In the genomic region with DNA sequence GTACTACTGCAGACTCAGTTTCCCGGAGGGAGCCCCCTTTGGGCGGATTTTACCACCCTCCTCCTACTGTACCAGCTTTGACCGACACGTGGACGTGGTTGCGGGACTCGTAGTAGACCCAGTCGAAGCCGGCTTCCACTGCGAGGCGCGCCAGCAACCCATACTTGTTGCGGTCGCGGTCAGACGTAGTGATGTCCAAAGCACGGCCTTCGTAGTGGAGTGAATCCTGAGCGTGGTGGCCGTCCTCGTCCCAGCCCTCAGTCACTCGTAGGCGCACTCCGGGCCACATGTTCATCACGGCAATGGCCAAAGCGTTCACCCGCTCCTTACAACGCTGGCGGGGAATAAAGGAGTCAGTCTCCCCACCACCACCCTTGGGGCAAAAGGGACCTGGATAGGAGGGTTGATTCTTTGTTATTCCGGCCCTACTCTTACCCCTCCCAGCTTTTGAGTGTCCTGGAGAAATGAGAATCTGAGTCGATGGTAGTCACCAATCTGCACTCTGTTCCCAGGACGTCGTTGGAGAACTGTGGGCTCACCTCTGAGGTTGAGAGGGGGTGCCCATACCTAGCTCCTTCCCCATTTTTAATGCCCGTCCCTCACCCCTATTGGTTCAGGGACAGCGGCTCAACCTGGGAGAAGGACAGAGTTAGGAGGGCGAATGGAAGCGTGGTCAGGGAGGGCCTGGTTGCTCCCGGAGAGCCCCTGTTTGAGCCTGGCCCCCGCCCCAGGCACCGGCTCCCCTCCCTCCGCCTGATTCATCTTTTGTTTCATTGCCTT, we compare ENCODE assay signal across 10 cellular contexts. TPM values are rescaled to one million over a fixed set of nuclear protein-coding genes. Genes with fewer than 3 reads are reported as not detected.
A peak's percentile ranks its signal among the peaks of the same experiment; 100 is the strongest.
DNase-seq lines count a peak whose midpoint lies in the region; ATAC-seq, FAIRE-seq and TF ChIP-seq lines count a peak whose summit lies in the region.
"Had no signal": no experiment of that assay in that cellular context is flagged by ENCODE, and none has a peak within 500 bp of the region (broad histone marks: within the 10 kb centered on the region; RNA-seq: fewer than 3 reads in every experiment).

No MANE protein-coding gene starts in this region.

- no peak overlapping the region for H2AFZ ChIP-seq in keratinocyte (ENCODE audit: control insufficient read depth, low read length)

- no peak overlapping the region for H3K27ac Mint-ChIP-seq in activated naive CD4-positive, alpha-beta T cell treated with anti-CD3 and anti-CD28 coated beads, Interleukin-2, amount 50 U/mL, for 24 hours
- H3K27ac Mint-ChIP-seq in activated B cell treated with CpG ODN at 0.5 μM for 24 hours, result no peak overlapping the region

- ATAC-seq in activated B cell treated with CpG ODN at 0.5 μM for 24 hours (ENCODE audit: low read depth) (no peak), GM18907 (IDR thresholded peaks at IDR 0.05; ENCODE audit: unreplicated experiment) (no peak), GM21515 (IDR thresholded peaks at IDR 0.05; ENCODE audit: unreplicated experiment) (no peak)

- dilution Hi-C loops in keratinocyte (cut with MboI; ENCODE audit: extremely low pct_ligation_motif_present, low sequenced_read_pairs), result no loop called here

- FAIRE-seq in keratinocyte (lab: Jason Lieb, UNC), result no peak

- H3K9me3 ChIP-seq in keratinocyte (ENCODE audit: control insufficient read depth, low read depth, low read length), result no peaks in the 10 kb centered on the region
- no peaks in the 10 kb centered on the region for H3K9me3 ChIP-seq in stomach
- H3K9me3 ChIP-seq: BE2C had no signal

- POLR2A ChIA-PET in activated B cell treated with CpG ODN at 0.5 μM for 24 hours (lab: Charles Lee), result interaction anchor here (1.2 to 1.7 kb wide), 4 partner anchors 22 to 39 kb away, joined by 3 to 8 read pairs (median 5); a partner anchor contains a TSS

- TF ChIP-seq POLR2A in stomach (IDR thresholded peaks at IDR 0.05), result no peak

- H3K79me2 ChIP-seq in keratinocyte (ENCODE audit: control insufficient read depth, insufficient read depth, low read length), result no peaks in the 10 kb centered on the region

- WGBS in stomach, 5 donors, result 18 to 39% (median 24%) methylated on average over 20 to 41 of the region's 41 CpGs

- H3K9me1 ChIP-seq in keratinocyte (ENCODE audit: control insufficient read depth, extremely low read depth, insufficient read depth, low read length), result no peaks in the 10 kb centered on the region

- DNase-seq in activated naive CD4-positive, alpha-beta T cell treated with anti-CD3 and anti-CD28 coated beads, Interleukin-2, amount 50 U/mL, for 16 hours, result no peak
- DNase-seq in activated B cell treated with CpG ODN at 0.5 μM for 24 hours (no peak), keratinocyte (ENCODE audit: low read depth, low spot score) (no peak), stomach (no peak), amygdala (lab: John Stamatoyannopoulos, UW) (no peak)

- no peaks in the 10 kb centered on the region for H3K36me3 ChIP-seq in keratinocyte (ENCODE audit: control insufficient read depth in 2 of 2, extremely low read depth in 1 of 2, insufficient read depth in 2 of 2, low read length in 2 of 2)
- H3K36me3 ChIP-seq in stomach, result no peaks in the 10 kb centered on the region
- H3K36me3 ChIP-seq: BE2C had no signal

- peak overlapping the region; percentile 40 for H3K4me2 ChIP-seq in keratinocyte (ENCODE audit: control insufficient read depth, extremely low read depth, insufficient read depth, low read depth, low read length)

- no peaks in the 10 kb centered on the region for H4K20me1 ChIP-seq in keratinocyte (ENCODE audit: control insufficient read depth, extremely low read depth, insufficient read depth, low read length)

- H3K27me3 ChIP-seq in keratinocyte (ENCODE audit: control insufficient read depth, extremely low read depth, insufficient read depth, low read length) (peaks cover 73% of the 10 kb centered on the region), stomach (peaks cover 30 to 70% (median 61%) of the 10 kb centered on the region in 3 donors)

- no peak for TF ChIP-seq EP300 in stomach (IDR thresholded peaks at IDR 0.05)

- H3K4me1 ChIP-seq in keratinocyte (ENCODE audit: control insufficient read depth, extremely low read depth, insufficient read depth, low read length) (peaks cover 14% of the 10 kb centered on the region), stomach (peaks cover 43 to 73% (median 64%) of the 10 kb centered on the region in 4 donors)

- CTCF ChIA-PET in activated B cell treated with CpG ODN at 0.5 μM for 24 hours (lab: Charles Lee), result interaction anchor here (1.4 to 6.5 kb wide), 4 partner anchors 22 to 144 kb away, joined by 6 to 79 read pairs (median 14); a partner anchor contains a TSS

- intact Hi-C loops in activated B cell treated with CpG ODN at 0.5 μM for 24 hours (cut with micrococcal nuclease), result loop anchor here (5.0 kb wide), 1 partner anchor 109 kb away; no protein-coding TSS in a partner anchor
- intact Hi-C loops in stomach (cut with DNase I; ENCODE audit: low total_unique reads), result no loop called here

- TF ChIP-seq CTCF in activated B cell treated with CpG ODN at 0.5 μM for 24 hours (IDR thresholded peaks at IDR 0.05), result no peak
- no peak for TF ChIP-seq CTCF in keratinocyte (optimal IDR thresholded peaks at IDR 0.05 in 1 of 3, IDR thresholded peaks at IDR 0.05 in 1 of 3, conservative IDR thresholded peaks at IDR 0.05 in 1 of 3; ENCODE audit: extremely low read depth in 1 of 3, insufficient read depth in 2 of 3, low read length in 3 of 3)
- no peak for TF ChIP-seq CTCF in stomach (IDR thresholded peaks at IDR 0.05)

- peaks cover 49% of the 10 kb centered on the region for H3K4me1 Mint-ChIP-seq in activated naive CD4-positive, alpha-beta T cell treated with anti-CD3 and anti-CD28 coated beads, Interleukin-2, amount 50 U/mL, for 24 hours
- peaks cover 59% of the 10 kb centered on the region for H3K4me1 Mint-ChIP-seq in activated B cell treated with CpG ODN at 0.5 μM for 24 hours

- H3K4me3 ChIP-seq in keratinocyte (ENCODE audit: control insufficient read depth in 2 of 3, extremely low read depth in 1 of 3, insufficient read depth in 2 of 3, low read depth in 1 of 3, low read length in 3 of 3), result no peak overlapping the region
- H3K4me3 ChIP-seq in stomach, result peak overlapping the region in 3 of 4 donors; percentile 18 to 33 (median 23)

- no peak overlapping the region for H3K9ac ChIP-seq in keratinocyte (ENCODE audit: control insufficient read depth, extremely low read depth, insufficient read depth, low read length)

- no peak overlapping the region for H3K27ac ChIP-seq in keratinocyte (ENCODE audit: control insufficient read depth, insufficient read depth, low read length)
- no peak overlapping the region for H3K27ac ChIP-seq in stomach

- H3K4me3 Mint-ChIP-seq in activated naive CD4-positive, alpha-beta T cell treated with anti-CD3 and anti-CD28 coated beads, Interleukin-2, amount 50 U/mL, for 24 hours, result peak overlapping the region; percentile 72
- peak overlapping the region; percentile 41 for H3K4me3 Mint-ChIP-seq in activated B cell treated with CpG ODN at 0.5 μM for 24 hours

- peaks cover 38% of the 10 kb centered on the region for H3K27me3 Mint-ChIP-seq in activated naive CD4-positive, alpha-beta T cell treated with anti-CD3 and anti-CD28 coated beads, Interleukin-2, amount 50 U/mL, for 24 hours
- H3K27me3 Mint-ChIP-seq in activated B cell treated with CpG ODN at 0.5 μM for 24 hours, result peaks cover 56% of the 10 kb centered on the region

- no peaks in the 10 kb centered on the region for H3K36me3 Mint-ChIP-seq in activated naive CD4-positive, alpha-beta T cell treated with anti-CD3 and anti-CD28 coated beads, Interleukin-2, amount 50 U/mL, for 24 hours
- peaks cover 3% of the 10 kb centered on the region for H3K36me3 Mint-ChIP-seq in activated B cell treated with CpG ODN at 0.5 μM for 24 hours (ENCODE audit: low read depth)

- no peaks in the 10 kb centered on the region for H3K9me3 Mint-ChIP-seq in activated naive CD4-positive, alpha-beta T cell treated with anti-CD3 and anti-CD28 coated beads, Interleukin-2, amount 50 U/mL, for 24 hours
- H3K9me3 Mint-ChIP-seq in activated B cell treated with CpG ODN at 0.5 μM for 24 hours, result no peaks in the 10 kb centered on the region

RNA-seq across cellular contexts. Expression of a gene that starts 3.4 kb away (rescaled TPM):
- total RNA-seq in activated B cell treated with CpG ODN at 0.5 μM for 24 hours, result 0.09 TPM in 1 of 2 replicates, not detected in the other
- not detected in 3 replicates for polyA plus RNA-seq in keratinocyte
- polyA plus RNA-seq in keratinocyte (2011; ENCODE audit: low read depth), result not detected
- not detected in 2 replicates for polyA plus RNA-seq in keratinocyte (2011; cell fraction: cytosol; rRNA removed)
- polyA plus RNA-seq in keratinocyte (2011; cell fraction: nucleus; rRNA removed), result 0.03 TPM in 1 of 2 replicates, not detected in the other
- polyA plus RNA-seq in keratinocyte (2012; ENCODE audit: low replicate concordance), result 0.06 TPM in 1 of 2 replicates, not detected in the other
- not detected in 3 replicates for polyA minus RNA-seq in keratinocyte
- not detected for polyA minus RNA-seq in keratinocyte (2011; cell fraction: cytosol; rRNA and poly(A)+ RNA removed)
- not detected in 2 replicates for polyA minus RNA-seq in keratinocyte (2011; cell fraction: nucleus; rRNA and poly(A)+ RNA removed)
- total RNA-seq in stomach, result 1 to 10 TPM in 1 of 5 donors, under 1 TPM in 2, not detected in 2; 0.29 to 1.1 (median 0.58) TPM
- polyA plus RNA-seq in stomach, result under 1 TPM; 0.10 to 0.15 (median 0.12) TPM
- total RNA-seq: fibroblast of villous mesenchyme had no signal

RNA-seq across cellular contexts. Expression of a gene that starts 19.4 kb away (rescaled TPM):
- 64.2 and 79.9 TPM in 2 replicates for total RNA-seq in activated B cell treated with CpG ODN at 0.5 μM for 24 hours
- 22.9 to 30.1 TPM (median 28.0 TPM) in 3 replicates for polyA plus RNA-seq in keratinocyte
- polyA plus RNA-seq in keratinocyte (2011; ENCODE audit: low read depth), result 9.5 TPM
- polyA plus RNA-seq in keratinocyte (2011; cell fraction: cytosol; rRNA removed), result 12.1 and 14.6 TPM in 2 replicates
- polyA plus RNA-seq in keratinocyte (2011; cell fraction: nucleus; rRNA removed), result 85.8 and 90.5 TPM in 2 replicates
- 18.5 and 27.8 TPM in 2 replicates for polyA plus RNA-seq in keratinocyte (2012; ENCODE audit: low replicate concordance)
- 46.4 to 72.0 TPM (median 51.2 TPM) in 3 replicates for polyA minus RNA-seq in keratinocyte
- polyA minus RNA-seq in keratinocyte (2011; cell fraction: cytosol; rRNA and poly(A)+ RNA removed), result 23.4 TPM
- polyA minus RNA-seq in keratinocyte (2011; cell fraction: nucleus; rRNA and poly(A)+ RNA removed), result 26.6 and 43.3 TPM in 2 replicates
- total RNA-seq in stomach, result 10 to 100 TPM; 11.2 to 61.4 (median 54.9) TPM
- polyA plus RNA-seq in stomach, result 10 to 100 TPM in 1 of 3 donors, 1 to 10 TPM in 2; 6.8 to 40.4 (median 7.8) TPM

RNA-seq across cellular contexts. Expression of a gene that starts 21.5 kb away (rescaled TPM):
- 3.2 and 3.3 TPM in 2 replicates for total RNA-seq in activated B cell treated with CpG ODN at 0.5 μM for 24 hours
- 0.31 to 0.63 TPM (median 0.51 TPM) in 3 replicates for polyA plus RNA-seq in keratinocyte
- 0.35 TPM for polyA plus RNA-seq in keratinocyte (2011; ENCODE audit: low read depth)
- 0.30 and 0.44 TPM in 2 replicates for polyA plus RNA-seq in keratinocyte (2011; cell fraction: cytosol; rRNA removed)
- polyA plus RNA-seq in keratinocyte (2011; cell fraction: nucleus; rRNA removed), result 0.47 and 0.59 TPM in 2 replicates
- polyA plus RNA-seq in keratinocyte (2012; ENCODE audit: low replicate concordance), result 0.55 and 0.86 TPM in 2 replicates
- polyA minus RNA-seq in keratinocyte, result 0.16 to 1.0 TPM (median 0.92 TPM) in 3 replicates
- not detected for polyA minus RNA-seq in keratinocyte (2011; cell fraction: cytosol; rRNA and poly(A)+ RNA removed)
- not detected in 2 replicates for polyA minus RNA-seq in keratinocyte (2011; cell fraction: nucleus; rRNA and poly(A)+ RNA removed)
- total RNA-seq in stomach, result not detected
- 1 to 10 TPM in 1 of 3 donors, under 1 TPM in 1, not detected in 1; 0.75 to 1.0 TPM for polyA plus RNA-seq in stomach

RNA-seq across cellular contexts. Expression of a gene that starts 30.7 kb away (rescaled TPM):
- total RNA-seq in activated B cell treated with CpG ODN at 0.5 μM for 24 hours (127 and 136 TPM in 2 replicates), stomach (100 to 1,000 TPM in 3 of 5 donors, 10 to 100 TPM in 2; 65.4 to 220 (median 110) TPM)
- polyA plus RNA-seq in keratinocyte (9.3 to 12.1 TPM (median 9.8 TPM) in 3 replicates), stomach (10 to 100 TPM in 1 of 3 donors, 1 to 10 TPM in 2; 3.2 to 17.2 (median 7.4) TPM)
- polyA plus RNA-seq in keratinocyte (2011; ENCODE audit: low read depth), result 21.7 TPM
- polyA plus RNA-seq in keratinocyte (2011; cell fraction: cytosol; rRNA removed), result 5.0 and 8.0 TPM in 2 replicates
- polyA plus RNA-seq in keratinocyte (2011; cell fraction: nucleus; rRNA removed), result 64.9 and 67.1 TPM in 2 replicates
- 16.3 and 25.6 TPM in 2 replicates for polyA plus RNA-seq in keratinocyte (2012; ENCODE audit: low replicate concordance)
- 11.6 to 77.1 TPM (median 36.3 TPM) in 3 replicates for polyA minus RNA-seq in keratinocyte
- 18.6 TPM for polyA minus RNA-seq in keratinocyte (2011; cell fraction: cytosol; rRNA and poly(A)+ RNA removed)
- polyA minus RNA-seq in keratinocyte (2011; cell fraction: nucleus; rRNA and poly(A)+ RNA removed), result 56.6 and 78.4 TPM in 2 replicates

RNA-seq across cellular contexts. Expression of a gene that starts 39.9 kb away (rescaled TPM):
- total RNA-seq in activated B cell treated with CpG ODN at 0.5 μM for 24 hours (916 and 951 TPM in 2 replicates), stomach (100 to 1,000 TPM; 205 to 529 (median 339) TPM)
- polyA plus RNA-seq in keratinocyte (1,122 to 2,676 TPM (median 2,055 TPM) in 3 replicates), stomach (100 to 1,000 TPM; 436 to 710 (median 468) TPM)
- polyA plus RNA-seq in keratinocyte (2011; ENCODE audit: low read depth), result 41.5 TPM
- 1,432 and 1,444 TPM in 2 replicates for polyA plus RNA-seq in keratinocyte (2011; cell fraction: cytosol; rRNA removed)
- polyA plus RNA-seq in keratinocyte (2011; cell fraction: nucleus; rRNA removed), result 847 and 904 TPM in 2 replicates
- 266 and 1,477 TPM in 2 replicates for polyA plus RNA-seq in keratinocyte (2012; ENCODE audit: low replicate concordance)
- polyA minus RNA-seq in keratinocyte, result 1,956 to 3,195 TPM (median 2,566 TPM) in 3 replicates
- 1,040 TPM for polyA minus RNA-seq in keratinocyte (2011; cell fraction: cytosol; rRNA and poly(A)+ RNA removed)
- polyA minus RNA-seq in keratinocyte (2011; cell fraction: nucleus; rRNA and poly(A)+ RNA removed), result 326 and 464 TPM in 2 replicates

Comparison
In these comparisons a context has a peak if more than half of its experiments do, and no peak if none do; other contexts are left out.
1. H3K4me3 ChIP-seq: peak in stomach (3 of 4); none in keratinocyte (0 of 3).